In the genomic region with DNA sequence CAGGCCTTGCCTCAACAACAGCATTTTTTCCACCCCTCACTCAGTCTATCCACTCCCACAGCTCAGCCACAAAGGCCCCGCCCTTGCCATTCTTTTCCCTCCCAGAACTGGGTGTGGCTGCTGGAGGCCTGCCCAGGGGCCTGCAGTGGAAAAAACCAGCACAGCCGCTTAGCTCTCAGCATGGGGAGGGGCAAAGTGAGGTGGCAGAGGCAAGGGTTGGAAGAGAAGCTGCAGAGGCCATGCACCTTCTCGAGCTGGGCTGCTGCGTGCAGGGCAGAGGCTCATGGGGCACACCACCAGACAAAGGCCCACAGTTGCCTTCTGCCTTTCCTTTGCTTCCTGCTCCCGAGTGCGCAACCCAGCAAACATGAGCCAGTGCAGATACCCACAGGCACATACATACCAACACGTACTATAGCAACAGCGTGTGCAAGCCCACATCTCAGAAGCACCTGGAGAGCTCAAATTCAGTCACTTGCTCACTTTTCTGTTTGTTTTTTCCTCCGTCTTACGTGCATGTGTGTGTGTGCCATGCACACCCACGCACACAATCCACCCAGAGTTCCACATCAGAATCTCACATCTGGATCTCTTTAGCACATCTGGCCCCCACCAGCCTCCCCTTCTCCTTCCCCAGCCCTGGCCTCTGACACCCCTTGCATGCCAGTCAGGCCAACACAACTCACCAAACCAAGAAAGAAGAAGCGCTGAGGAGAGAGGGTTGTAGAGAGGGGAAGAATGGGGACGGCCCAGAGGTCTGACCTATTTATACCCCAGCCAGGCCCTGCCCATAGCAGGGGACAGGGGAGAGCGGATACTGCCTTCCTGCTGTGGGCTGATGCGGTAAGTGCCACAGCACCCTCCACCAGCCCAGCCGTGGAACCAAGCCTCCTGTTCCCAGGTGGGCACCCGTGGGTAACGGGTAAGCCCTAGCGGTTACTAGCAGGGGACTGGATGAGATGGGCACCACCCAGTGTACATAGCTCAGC, we compare ENCODE assay signal across 8 cellular contexts. TPM values are rescaled to one million over a fixed set of nuclear protein-coding genes. Genes with fewer than 3 reads are reported as not detected.
DNase-seq lines count a peak whose midpoint lies in the region; ATAC-seq and TF ChIP-seq lines count a peak whose summit lies in the region.

A gene (minus strand): TSS at position 740 of the 989 bp plus-strand sequence. CDS start 1,012 bp downstream, outside the sequence.

- H3K9me3 ChIP-seq in HUES64 (ENCODE audit: insufficient read depth, low read depth, low read length): no peaks in the 10 kb centered on the region
- no peaks in the 10 kb centered on the region for H3K9me3 ChIP-seq in muscle layer of duodenum (ENCODE audit: control insufficient read depth in 1 of 2, low read length in 2 of 2)

- no peaks in the 10 kb centered on the region; the same call in 1 of the 2 replicates for H3K36me3 ChIP-seq in HUES64 (ENCODE audit: insufficient read depth, low read length)
- no peaks in the 10 kb centered on the region for H3K36me3 ChIP-seq in muscle layer of duodenum (ENCODE audit: control insufficient read depth in 1 of 2, insufficient read depth in 2 of 2, low read length in 2 of 2)

- H3K4me3 ChIP-seq in HUES64 (ENCODE audit: low read length): peak within 1 kb of the TSS; percentile 24; the same call in 1 of the 2 replicates
- peak within 1 kb of the TSS; percentile 62 to 82 for H3K4me3 ChIP-seq in muscle layer of duodenum (ENCODE audit: low read depth in 1 of 2, low read length in 2 of 2)

- peak within 1 kb of the TSS; percentile 34; the same call in 1 of the 2 replicates for H3K9ac ChIP-seq in HUES64 (ENCODE audit: low read depth, low read length)

- H3K27me3 ChIP-seq in HUES64 (ENCODE audit: insufficient read depth, low read length): no peaks in the 10 kb centered on the region
- no peaks in the 10 kb centered on the region for H3K27me3 ChIP-seq in muscle layer of duodenum (ENCODE audit: low read depth, low read length)

- TF ChIP-seq POLR2A in GM18505 (IDR thresholded peaks at IDR 0.05; ENCODE audit: borderline replicate concordance, extremely low read depth, insufficient read depth, insufficient read length): peak; percentile 8
- TF ChIP-seq POLR2A in erythroblast (IDR thresholded peaks at IDR 0.05; ENCODE audit: low read length): peak; percentile 91

- H3K27ac ChIP-seq in HUES64 (ENCODE audit: low read depth, low read length): peak within 1 kb of the TSS; percentile 31; the same call in 1 of the 2 replicates
- H3K27ac ChIP-seq in muscle layer of duodenum (ENCODE audit: low read length): peak within 1 kb of the TSS; percentile 58

- DNase-seq in OCI-M2 (lab: John Stamatoyannopoulos, UW; ENCODE audit: unreplicated experiment) (peak; percentile 31), activated T-cell treated with anti-CD3 and anti-CD28 coated beads for 1 hour (ENCODE audit: low read depth) (peak; percentile 85), erythroblast (lab: John Stamatoyannopoulos, UW) (peak; percentile 92 to 96)
- peak; percentile 68 to 77 for DNase-seq in stimulated activated CD8-positive, alpha-beta memory T cell treated with anti-CD3 and anti-CD28 coated beads, Interleukin-7, amount 100 ng/mL, for 1 hour (ENCODE audit: low read depth in 2 of 2)

- ATAC-seq in GM18505 (IDR thresholded peaks at IDR 0.05; ENCODE audit: unreplicated experiment) (no peak), HG03175 (IDR thresholded peaks at IDR 0.05; ENCODE audit: unreplicated experiment) (no peak)

- 67% methylated on average over 18 of the region's 19 CpGs for WGBS in HUES64

- peaks cover 27% of the 10 kb centered on the region for H3K4me1 ChIP-seq in HUES64 (ENCODE audit: insufficient read depth, low read length)
- peaks cover 38 to 79% of the 10 kb centered on the region in 2 donors for H3K4me1 ChIP-seq in muscle layer of duodenum (ENCODE audit: control insufficient read depth in 1 of 2, insufficient read depth in 2 of 2, low read length in 2 of 2)

RNA-seq across cellular contexts. Expression of the gene that starts here (rescaled TPM):
- polyA plus RNA-seq in HUES64 (2013, experiment 1 of 2): 24.9 TPM
- 36.8 TPM for polyA plus RNA-seq in HUES64 (2013, experiment 2 of 2)

Comparison
In these comparisons a context has a peak if more than half of its experiments do, and no peak if none do; other contexts are left out.
1. DNase-seq: peak in every context shown above with its lines; median percentile 94 in erythroblast; 85 in activated T-cell treated with anti-CD3 and anti-CD28 coated beads for 1 hour; 72 in stimulated activated CD8-positive, alpha-beta memory T cell treated with anti-CD3 and anti-CD28 coated beads, Interleukin-7, amount 100 ng/mL, for 1 hour; 31 in OCI-M2.